In genomic region chr1:203861379-203862184, GRCh38 we compare ENCODE assay signal across 8 cellular contexts. TPM values are rescaled to one million over a fixed set of nuclear protein-coding genes. Genes with fewer than 3 reads are reported as not detected.
A peak's percentile ranks its signal among the peaks of the same experiment; 100 is the strongest.
DNase-seq lines count a peak whose midpoint lies in the region; ATAC-seq, FAIRE-seq and TF ChIP-seq lines count a peak whose summit lies in the region.

TSS of gene SNRPE (plus strand) at chr1:203861599. CDS start at chr1:203861660, 61 bp downstream.

- H3K9me1 ChIP-seq in keratinocyte (ENCODE audit: control insufficient read depth, extremely low read depth, insufficient read depth, low read length): no peaks in the 10 kb centered on the region

- H2AFZ ChIP-seq in keratinocyte (ENCODE audit: control insufficient read depth, low read length): peak within 1 kb of the TSS; percentile 80

- peak within 1 kb of the TSS; percentile 63 to 91 (median 82) for H3K4me3 ChIP-seq in keratinocyte (ENCODE audit: control insufficient read depth in 2 of 3, extremely low read depth in 1 of 3, insufficient read depth in 2 of 3, low read depth in 1 of 3, low read length in 3 of 3)

- peak within 1 kb of the TSS; percentile 86 for H3K9ac ChIP-seq in keratinocyte (ENCODE audit: control insufficient read depth, extremely low read depth, insufficient read depth, low read length)

- peaks cover 40% of the 10 kb centered on the region for H3K79me2 ChIP-seq in keratinocyte (ENCODE audit: control insufficient read depth, insufficient read depth, low read length)

- H3K4me1 ChIP-seq in keratinocyte (ENCODE audit: control insufficient read depth, extremely low read depth, insufficient read depth, low read length): peaks cover 36% of the 10 kb centered on the region

- H3K27me3 ChIP-seq in keratinocyte (ENCODE audit: control insufficient read depth, extremely low read depth, insufficient read depth, low read length): no peaks in the 10 kb centered on the region

- H3K9me3 ChIP-seq in keratinocyte (ENCODE audit: control insufficient read depth, low read depth, low read length): no peaks in the 10 kb centered on the region

- dilution Hi-C loops in keratinocyte (cut with MboI; ENCODE audit: extremely low pct_ligation_motif_present, low sequenced_read_pairs): loop anchor here (25.0 kb wide), 1 partner anchor 276 kb away; no protein-coding TSS in a partner anchor

- H3K36me3 ChIP-seq in keratinocyte (ENCODE audit: control insufficient read depth in 2 of 2, extremely low read depth in 1 of 2, insufficient read depth in 2 of 2, low read length in 2 of 2): peaks cover 8 to 21% of the 10 kb centered on the region in 2 experiments

- no peaks in the 10 kb centered on the region for H4K20me1 ChIP-seq in keratinocyte (ENCODE audit: control insufficient read depth, extremely low read depth, insufficient read depth, low read length)

- peak; percentile 49 for FAIRE-seq in keratinocyte (lab: Jason Lieb, UNC)

- peak within 1 kb of the TSS; percentile 92 for H3K4me2 ChIP-seq in keratinocyte (ENCODE audit: control insufficient read depth, extremely low read depth, insufficient read depth, low read depth, low read length)

- TF ChIP-seq CTCF in keratinocyte (optimal IDR thresholded peaks at IDR 0.05 in 1 of 3, IDR thresholded peaks at IDR 0.05 in 1 of 3, conservative IDR thresholded peaks at IDR 0.05 in 1 of 3; ENCODE audit: extremely low read depth in 1 of 3, insufficient read depth in 2 of 3, low read length in 3 of 3): peak; percentile 93 to 99 (median 96)

- DNase-seq in Ammon's horn (ENCODE audit: low spot score) (peak; percentile 98), NCI-H446 treated with DMSO at 0.1 percent for 48 hours (lab: John Stamatoyannopoulos, UW) (peak; percentile 99), cerebellar cortex (ENCODE audit: low spot score) (peak; percentile 99), keratinocyte (ENCODE audit: low read depth, low spot score) (peak; percentile 94)
- peak; percentile 90 to 94 for DNase-seq in stimulated activated CD4-positive, alpha-beta T cell treated with anti-CD3 and anti-CD28 coated beads, Interleukin-15, amount 100 ng/mL, for 1 hour (ENCODE audit: low read depth in 1 of 2, low spot score in 1 of 2)

- H3K27ac ChIP-seq in keratinocyte (ENCODE audit: control insufficient read depth, insufficient read depth, low read length): peak within 1 kb of the TSS; percentile 93

- ATAC-seq in GM19043 (IDR thresholded peaks at IDR 0.05; ENCODE audit: low read depth, unreplicated experiment) (peak; percentile 96), HG03378 (IDR thresholded peaks at IDR 0.05; ENCODE audit: unreplicated experiment) (peak; percentile 91)
- ATAC-seq in activated CD4-positive, CD25-positive, alpha-beta regulatory T cell treated with anti-CD3 and anti-CD28 coated beads, Interleukin-2, amount 50 U/mL, for 24 hours: peak; percentile 97 to 98

RNA-seq across cellular contexts. Expression of gene SNRPE, which starts in this region (rescaled TPM):
- polyA plus RNA-seq in keratinocyte: 108 to 303 TPM (median 235 TPM) in 3 replicates
- polyA plus RNA-seq in keratinocyte (2011; ENCODE audit: low read depth): 93.0 TPM
- 209 and 302 TPM in 2 replicates for polyA plus RNA-seq in keratinocyte (2011; cell fraction: cytosol; rRNA removed)
- 76.1 and 116 TPM in 2 replicates for polyA plus RNA-seq in keratinocyte (2011; cell fraction: nucleus; rRNA removed)
- 113 and 215 TPM in 2 replicates for polyA plus RNA-seq in keratinocyte (2012; ENCODE audit: low replicate concordance)
- 9.6 to 91.0 TPM (median 30.8 TPM) in 3 replicates for polyA minus RNA-seq in keratinocyte
- polyA minus RNA-seq in keratinocyte (2011; cell fraction: cytosol; rRNA and poly(A)+ RNA removed): 23.0 TPM
- polyA minus RNA-seq in keratinocyte (2011; cell fraction: nucleus; rRNA and poly(A)+ RNA removed): 6.6 and 13.9 TPM in 2 replicates

Comparison
In these comparisons a context has a peak if more than half of its experiments do, and no peak if none do; other contexts are left out.
1. Peak in every context shown above with its lines: DNase-seq, ATAC-seq, H3K4me3 ChIP-seq and H3K27ac ChIP-seq.